Comparison of ENCODE assay signal across 17 cellular contexts in genomic region chr1:17544951-17545350, GRCh38. TPM values are rescaled to one million over a fixed set of nuclear protein-coding genes. Genes with fewer than 3 reads are reported as not detected.
DNase-seq lines count a peak whose midpoint lies in the region; ATAC-seq and TF ChIP-seq lines count a peak whose summit lies in the region.
"Had no signal": no experiment of that assay in that cellular context is flagged by ENCODE, and none has a peak within 500 bp of the region (broad histone marks: within the 10 kb centered on the region; RNA-seq: fewer than 3 reads in every experiment).

No MANE protein-coding gene starts in this region.

- WGBS in IMR-90 (ENCODE audit: extremely low coverage in 2 of 2, insufficient read length in 1 of 2), 2 experiments = no CpG with 5 or more reads among the region's 4 CpGs
- WGBS in esophagus, 2 donors = 47 to 57% methylated on average over 4 of the region's 4 CpGs
- 89% methylated on average over 3 of the region's 4 CpGs for WGBS in mesenchymal stem cell

- ATAC-seq in IMR-90 (ENCODE audit: low read depth) (no peak), HG03439 (IDR thresholded peaks at IDR 0.05; ENCODE audit: unreplicated experiment) (no peak)
- ATAC-seq: activated T-helper 17 cell treated with anti-CD3 and anti-CD28 coated beads, Interleukin-2, amount 50 U/mL, for 72 hours had no signal

- H2BK5ac ChIP-seq in IMR-90 (ENCODE audit: low read depth, low read length, poor library complexity, severe bottlenecking) (peak overlapping the region; percentile 78), mesenchymal stem cell (ENCODE audit: low read depth, low read length, poor library complexity, severe bottlenecking) (no peak overlapping the region)

- H4K8ac ChIP-seq in IMR-90 (ENCODE audit: low read depth in 2 of 2, low read length in 2 of 2) = peak overlapping the region in 1 of 2 experiments; percentile 22; a peak in 1 of 4 replicates
- H4K8ac ChIP-seq in mesenchymal stem cell (ENCODE audit: low read length) = peak overlapping the region; percentile 72

- no peak for TF ChIP-seq POLR2A in IMR-90 (IDR thresholded peaks at IDR 0.05; ENCODE audit: low read depth, low read length)

- H3K9ac ChIP-seq in IMR-90 (ENCODE audit: low read depth, low read length) (no peak overlapping the region), mesenchymal stem cell (ENCODE audit: low read length) (peak overlapping the region; percentile 56)
- H3K9ac ChIP-seq: BLaER1 had no signal

- H2AFZ ChIP-seq in IMR-90 (replicated peaks; ENCODE audit: low read length, poor library complexity) (peak overlapping the region; percentile 33), mesenchymal stem cell (ENCODE audit: low read depth, low read length) (no peak overlapping the region)

- H3K4me1 ChIP-seq in IMR-90 (ENCODE audit: control insufficient read depth, insufficient read depth, low read length) (peaks cover 11% of the 10 kb centered on the region), esophagus (ENCODE audit: control insufficient read depth in 2 of 2, insufficient read depth in 2 of 2, low read length in 1 of 2) (peaks cover 10 to 14% of the 10 kb centered on the region in 2 donors), mesenchymal stem cell (ENCODE audit: control insufficient read depth, insufficient read depth, low read depth, low read length) (peaks cover 26% of the 10 kb centered on the region), tibial artery (peaks cover 0 to 90% (median 76%) of the 10 kb centered on the region in 4 donors)

- H3K4me3 ChIP-seq in IMR-90 (ENCODE audit: insufficient read depth, low read depth, low read length) (no peak overlapping the region), esophagus (ENCODE audit: low read depth in 1 of 2, low read length in 2 of 2) (no peak overlapping the region), mesenchymal stem cell (ENCODE audit: insufficient read depth in 1 of 2, low read depth in 1 of 2, low read length in 2 of 2) (peak overlapping the region in 1 of 2 experiments; percentile 55), tibial artery (no peak overlapping the region)
- H3K4me3 ChIP-seq: BLaER1, left lung had no signal

- H4K91ac ChIP-seq in IMR-90 (ENCODE audit: insufficient read depth, low read depth, low read length) (peak overlapping the region; percentile 44; the same call in 1 of the 2 replicates), mesenchymal stem cell (ENCODE audit: low read length) (no peak overlapping the region)

- H3K4me2 ChIP-seq in IMR-90 (ENCODE audit: low read depth, low read length) (peak overlapping the region; percentile 47), mesenchymal stem cell (ENCODE audit: low read length, poor library complexity, severe bottlenecking) (no peak overlapping the region)
- H3K4me2 ChIP-seq: BLaER1 had no signal

- H3K4ac ChIP-seq in IMR-90 (ENCODE audit: low read depth, low read length) (peak overlapping the region; percentile 12; the same call in 1 of the 2 replicates), mesenchymal stem cell (ENCODE audit: low read depth in 1 of 2, low read length in 2 of 2) (no peak overlapping the region)

- dilution Hi-C loops in IMR-90 (cut with HindIII; ENCODE audit: low sequenced_read_pairs, unreplicated experiment) = no loop called here

- H3K27me3 ChIP-seq in IMR-90 (ENCODE audit: control insufficient read depth, insufficient read depth, low read length) = no peaks in the 10 kb centered on the region
- no peaks in the 10 kb centered on the region for H3K27me3 ChIP-seq in esophagus (ENCODE audit: control insufficient read depth in 1 of 2, insufficient read depth in 2 of 2, low read length in 2 of 2)
- H3K27me3 ChIP-seq in mesenchymal stem cell (ENCODE audit: control insufficient read depth in 1 of 2, insufficient read depth in 1 of 2, low read length in 2 of 2) = no peaks in the 10 kb centered on the region
- no peaks in the 10 kb centered on the region for H3K27me3 ChIP-seq in tibial artery
- H3K27me3 ChIP-seq: BLaER1 had no signal

- H2BK12ac ChIP-seq in mesenchymal stem cell (ENCODE audit: low read length in 2 of 2) = peak overlapping the region in 1 of 2 experiments; percentile 88

- peak overlapping the region; percentile 75 for H4K5ac ChIP-seq in IMR-90 (ENCODE audit: low read depth, low read length)

- H3K23ac ChIP-seq in IMR-90 (ENCODE audit: low read depth, low read length) (no peak overlapping the region), mesenchymal stem cell (ENCODE audit: low read length in 2 of 2) (no peak overlapping the region)

- H3K27ac ChIP-seq in IMR-90 (ENCODE audit: insufficient read depth, low read length) = peak overlapping the region; percentile 62
- peak overlapping the region; percentile 83 to 94 for H3K27ac ChIP-seq in esophagus (ENCODE audit: low read depth in 2 of 2, low read length in 1 of 2)
- no peak overlapping the region for H3K27ac ChIP-seq in mesenchymal stem cell (ENCODE audit: low read length, poor library complexity, severe bottlenecking)
- H3K27ac ChIP-seq in tibial artery = peak overlapping the region; percentile 100
- H3K27ac ChIP-seq: BLaER1, left lung had no signal

- H3K9me1 ChIP-seq in IMR-90 (ENCODE audit: insufficient read depth, low read length) = peaks cover 17% of the 10 kb centered on the region

- H3K14ac ChIP-seq in IMR-90 (replicated peaks; ENCODE audit: low read depth, low read length) (peak overlapping the region; percentile 10; the same call in 1 of the 2 replicates), mesenchymal stem cell (ENCODE audit: low read length in 2 of 2) (peak overlapping the region in 1 of 2 experiments; percentile 69)

- H2BK15ac ChIP-seq in IMR-90 (ENCODE audit: low read depth, low read length) = 0 out of 3 replicates have a peak overlapping the region, but pooled peaks have one; percentile 9
- H2BK15ac ChIP-seq in mesenchymal stem cell (ENCODE audit: low read depth, poor library complexity, severe bottlenecking) = no peak overlapping the region

- in situ Hi-C loops in IMR-90 (cut with MboI; ENCODE audit: low sequenced_read_pairs) = no loop called here

- H2BK20ac ChIP-seq in IMR-90 (ENCODE audit: low read depth, low read length) = peak overlapping the region; percentile 11; the same call in 1 of the 2 replicates

- CTCF ChIA-PET in IMR-90 (lab: Yijun Ruan, JAX) = interaction anchor here (1.2 kb wide), 1 partner anchor 9 kb away, joined by 3 read pairs; no protein-coding TSS in a partner anchor

- H3K36me3 ChIP-seq in IMR-90 (ENCODE audit: control insufficient read depth, insufficient read depth, low read length) (no peaks in the 10 kb centered on the region), esophagus (ENCODE audit: control insufficient read depth in 2 of 2, insufficient read depth in 2 of 2, low read length in 1 of 2) (no peaks in the 10 kb centered on the region), mesenchymal stem cell (ENCODE audit: control insufficient read depth in 1 of 2, insufficient read depth in 2 of 2, low read depth in 1 of 2, low read length in 2 of 2) (no peaks in the 10 kb centered on the region), tibial artery (no peaks in the 10 kb centered on the region)
- H3K36me3 ChIP-seq: BLaER1, left lung had no signal

- H3K56ac ChIP-seq in IMR-90 (ENCODE audit: extremely low read depth, insufficient read depth, low read length) = no peak overlapping the region

- peak; percentile 37 for DNase-seq in IMR-90
- DNase-seq in mesenchymal stem cell = no peak
- DNase-seq in tibial artery = no peak
- DNase-seq in T-helper 1 cell = no peak
- no peak for DNase-seq in GM03348 (ENCODE audit: low spot score)
- DNase-seq in activated effector memory CD4-positive, alpha-beta T cell treated with anti-CD3 and anti-CD28 coated beads, Interleukin-2, amount 50 U/mL, for 16 hours = no peak
- DNase-seq: activated CD4-positive, alpha-beta T cell treated with anti-CD3 and anti-CD28 coated beads, Interleukin-2, amount 50 U/mL, for 1 hour; DMS79; head of caudate nucleus; left lung; NCI-H510A; occipital lobe; stimulated activated CD4-positive, alpha-beta T cell treated with anti-CD3 and anti-CD28 coated beads, Interleukin-12 subunit alpha, Interleukin-12 subunit beta, amount 100 ng/mL, for 4 hours had no signal

- H3K18ac ChIP-seq in IMR-90 (ENCODE audit: low read depth, low read length) (peak overlapping the region; percentile 61; the same call in 1 of the 2 replicates), mesenchymal stem cell (ENCODE audit: low read depth in 1 of 2, low read length in 2 of 2) (peak overlapping the region; percentile 68 to 72)

- POLR2A ChIA-PET in IMR-90 (lab: Charles Lee; ENCODE audit: unreplicated experiment) = no interaction called here

- H3K79me1 ChIP-seq in IMR-90 (ENCODE audit: low read depth in 1 of 2, low read length in 2 of 2) (peaks cover 35 to 67% of the 10 kb centered on the region in 2 experiments), mesenchymal stem cell (replicated peaks; ENCODE audit: low read length, poor library complexity, severe bottlenecking) (peaks cover 33% of the 10 kb centered on the region)

- H2AK5ac ChIP-seq in IMR-90 (ENCODE audit: low read depth, low read length) (peak overlapping the region; percentile 63; the same call in 1 of the 2 replicates), mesenchymal stem cell (ENCODE audit: low read length, severe bottlenecking) (peak overlapping the region; percentile 69)

- TF ChIP-seq CTCF in IMR-90 (conservative IDR thresholded peaks at IDR 0.05; ENCODE audit: low read depth, low read length) (no peak), tibial artery (IDR thresholded peaks at IDR 0.05) (no peak)

- intact Hi-C loops in IMR-90 (cut with micrococcal nuclease) (loop anchor here (5.0 kb wide), 2 partner anchors 42 to 62 kb away; no protein-coding TSS in a partner anchor), tibial artery (cut with DNase I; ENCODE audit: low total_unique reads) (no loop called here)

- H2AK9ac ChIP-seq in IMR-90 (replicated peaks; ENCODE audit: low read depth, low read length, poor library complexity) = no peak overlapping the region

- no TSS peak for BruUV-seq in IMR-90 (replicated peaks; lab: Mats Ljungman, UMichigan)

- TF ChIP-seq RAD21 in IMR-90 (IDR thresholded peaks at IDR 0.05; ENCODE audit: low read length) = no peak

- no peaks in the 10 kb centered on the region for H3K9me3 ChIP-seq in IMR-90 (ENCODE audit: control insufficient read depth, insufficient read depth, low read length)
- no peaks in the 10 kb centered on the region for H3K9me3 ChIP-seq in esophagus (ENCODE audit: control insufficient read depth in 2 of 2, insufficient read depth in 1 of 2, low read depth in 1 of 2, low read length in 1 of 2)
- H3K9me3 ChIP-seq in mesenchymal stem cell (ENCODE audit: control insufficient read depth, low read length) = no peaks in the 10 kb centered on the region
- no peaks in the 10 kb centered on the region for H3K9me3 ChIP-seq in tibial artery
- H3K9me3 ChIP-seq: BLaER1, left lung had no signal

- H4K20me1 ChIP-seq in IMR-90 (ENCODE audit: insufficient read depth, low read length) = peaks cover 7% of the 10 kb centered on the region

- peak overlapping the region; percentile 31; the same call in 1 of the 2 replicates for H2BK120ac ChIP-seq in IMR-90 (ENCODE audit: low read depth, low read length)
- no peak overlapping the region for H2BK120ac ChIP-seq in mesenchymal stem cell (ENCODE audit: low read depth, low read length)

RNA-seq across cellular contexts. Expression of gene ARHGEF10L, which starts 5.5 kb away (rescaled TPM):
- 4.8 and 5.0 TPM in 2 replicates for total RNA-seq in IMR-90 (2012; rRNA removed)
- polyA plus RNA-seq in IMR-90 (2012; rRNA removed) (12.4 and 14.5 TPM in 2 replicates), esophagus (10 to 100 TPM; 39.1 to 64.4 TPM)
- 7.7 and 12.8 TPM in 2 replicates for polyA plus RNA-seq in IMR-90 (2012; cell fraction: cytosol; rRNA removed)
- 23.3 and 59.8 TPM in 2 replicates for polyA plus RNA-seq in IMR-90 (2012; cell fraction: nucleus; rRNA removed; ENCODE audit: low replicate concordance)
- 6.9 TPM for polyA plus RNA-seq in mesenchymal stem cell (2013, experiment 1 of 2)
- 7.2 TPM for polyA plus RNA-seq in mesenchymal stem cell (2013, experiment 2 of 2)
- total RNA-seq: activated T-helper 17 cell treated with anti-CD3 and anti-CD28 coated beads, Interleukin-2, amount 50 U/mL, for 72 hours had no signal
